Comparison of ENCODE assay signal across 8 cellular contexts in genomic region chr5:169980418-169981053, GRCh38. TPM values are rescaled to one million over a fixed set of nuclear protein-coding genes. Genes with fewer than 3 reads are reported as not detected.
DNase-seq lines count a peak whose midpoint lies in the region; ATAC-seq and TF ChIP-seq lines count a peak whose summit lies in the region.

Gene INSYN2B, minus strand, starts transcription at chr5:169980495. Its CDS starts 96,597 bp downstream, at chr5:169883898.

- peak; percentile 56 for ATAC-seq in GM18909 (IDR thresholded peaks at IDR 0.05; ENCODE audit: poor library complexity, unreplicated experiment)
- peak; percentile 84 for ATAC-seq in upper lobe of right lung

- H3K9me3 ChIP-seq in muscle layer of duodenum (ENCODE audit: control insufficient read depth in 1 of 2, low read length in 2 of 2) (no peaks in the 10 kb centered on the region), upper lobe of right lung (no peaks in the 10 kb centered on the region)

- TF ChIP-seq CTCF in LNCaP clone FGC (IDR thresholded peaks at IDR 0.05; ENCODE audit: control insufficient read depth, extremely low read depth, insufficient read depth) (peak; percentile 78), upper lobe of right lung (IDR thresholded peaks at IDR 0.05) (peak; percentile 60)

- no peaks in the 10 kb centered on the region for H3K36me3 ChIP-seq in muscle layer of duodenum (ENCODE audit: control insufficient read depth in 1 of 2, insufficient read depth in 2 of 2, low read length in 2 of 2)
- H3K36me3 ChIP-seq in upper lobe of right lung = no peaks in the 10 kb centered on the region

- intact Hi-C loops in upper lobe of right lung (cut with DNase I) = loop anchor here (10.0 kb wide), 1 partner anchor 276 kb away; no protein-coding TSS in a partner anchor

- DNase-seq in COLO668 (lab: John Stamatoyannopoulos, UW; ENCODE audit: unreplicated experiment) (peak; percentile 0), LNCaP clone FGC (ENCODE audit: low read depth) (peak; percentile 48), SW 1271 (lab: John Stamatoyannopoulos, UW) (peak; percentile 77 to 87), fibroblast of gingiva (ENCODE audit: low read depth) (peak; percentile 82), upper lobe of right lung (no peak), NCI-H128 (lab: John Stamatoyannopoulos, UW; ENCODE audit: unreplicated experiment) (no peak)

- H3K27me3 ChIP-seq in muscle layer of duodenum (ENCODE audit: low read depth, low read length) = no peaks in the 10 kb centered on the region
- H3K27me3 ChIP-seq in upper lobe of right lung = no peaks in the 10 kb centered on the region

- H3K4me3 ChIP-seq in LNCaP clone FGC (ENCODE audit: low read depth, low read length) (no peak within 1 kb of the TSS), muscle layer of duodenum (ENCODE audit: low read depth in 1 of 2, low read length in 2 of 2) (peak within 1 kb of the TSS; percentile 36 to 38), upper lobe of right lung (peak within 1 kb of the TSS; percentile 7)

- H3K4me1 ChIP-seq in muscle layer of duodenum (ENCODE audit: control insufficient read depth in 1 of 2, insufficient read depth in 2 of 2, low read length in 2 of 2) = no peaks in the 10 kb centered on the region
- H3K4me1 ChIP-seq in upper lobe of right lung = no peaks in the 10 kb centered on the region

- H3K27ac ChIP-seq in muscle layer of duodenum (ENCODE audit: low read length) (no peak within 1 kb of the TSS), upper lobe of right lung (no peak within 1 kb of the TSS)

RNA-seq across cellular contexts. Expression of gene INSYN2B, which starts in this region (rescaled TPM):
- total RNA-seq in upper lobe of right lung = 0.17 TPM

Comparison
In these comparisons a context has a peak if more than half of its experiments do, and no peak if none do; other contexts are left out.
1. Peak in ATAC-seq and H3K4me3 ChIP-seq in upper lobe of right lung; RNA of the gene not detected or under 1 TPM.
2. DNase-seq: peak in COLO668 (single experiment), LNCaP clone FGC (single experiment), SW 1271 (2 of 2) and fibroblast of gingiva (single experiment); none in upper lobe of right lung (single experiment) and NCI-H128 (single experiment).